ENCODE assay signal across 8 cellular contexts in genomic region chr19:47130120-47130588, GRCh38. TPM values are rescaled to one million over a fixed set of nuclear protein-coding genes. Genes with fewer than 3 reads are reported as not detected.
A peak's percentile ranks its signal among the peaks of the same experiment; 100 is the strongest.
DNase-seq lines count a peak whose midpoint lies in the region; ATAC-seq, FAIRE-seq and TF ChIP-seq lines count a peak whose summit lies in the region.

No MANE protein-coding gene starts in this region.

- peak overlapping the region; percentile 98 for H3K27ac Mint-ChIP-seq in Caco-2 (ENCODE audit: unreplicated experiment)

- H4K8ac ChIP-seq in H1 (ENCODE audit: extremely low read depth, insufficient read depth, low read length) (peak overlapping the region; percentile 82; the same call in 1 of the 2 replicates), trophoblast cell (ENCODE audit: low read depth, low read length) (peak overlapping the region; percentile 82)

- BruUV-seq in Caco-2 (replicated peaks; lab: Mats Ljungman, UMichigan) (no TSS peak), Panc1 (replicated peaks; lab: Mats Ljungman, UMichigan) (no TSS peak)

- peaks cover 6% of the 10 kb centered on the region for H3K9me3 ChIP-seq in Caco-2
- H3K9me3 ChIP-seq in Panc1 (ENCODE audit: control insufficient read depth, insufficient read depth, low read depth, low read length), result no peaks in the 10 kb centered on the region
- H3K9me3 ChIP-seq in H1 (ENCODE audit: insufficient read depth in 2 of 2, low read depth in 1 of 2, low read length in 1 of 2), result no peaks in the 10 kb centered on the region
- no peaks in the 10 kb centered on the region for H3K9me3 ChIP-seq in trophoblast cell (ENCODE audit: insufficient read depth, low read depth, low read length)

- TF ChIP-seq RAD21 in H1 (IDR thresholded peaks at IDR 0.05 in 1 of 2, conservative IDR thresholded peaks at IDR 0.05 in 1 of 2; ENCODE audit: low read depth in 2 of 2, low read length in 2 of 2), result no peak

- 0 out of 2 replicates have a peak overlapping the region, but pooled peaks have one; percentile 9 for H3K4me3 ChIP-seq in Caco-2 (ENCODE audit: low read depth, low read length)
- H3K4me3 ChIP-seq in Panc1 (ENCODE audit: low read depth in 2 of 2, low read length in 2 of 2), result peak overlapping the region; percentile 76 to 93
- no peak overlapping the region for H3K4me3 ChIP-seq in H1 (ENCODE audit: extremely low read depth in 1 of 4, insufficient read depth in 2 of 4, low read depth in 3 of 4, low read length in 4 of 4)
- H3K4me3 ChIP-seq in trophoblast cell (ENCODE audit: low read depth, low read length), result no peak overlapping the region

- DNase-seq in Caco-2, result no peak
- DNase-seq in Panc1 (ENCODE audit: low read depth, low spot score), result no peak
- no peak for DNase-seq in H1 (ENCODE audit: low read depth in 1 of 2, low spot score in 2 of 2)
- DNase-seq in trophoblast cell, result no peak
- no peak for DNase-seq in NCI-H2171 treated with DMSO at 0.1 percent for 48 hours (lab: John Stamatoyannopoulos, UW)

- ATAC-seq in Panc1, result no peak
- ATAC-seq in GM18870 (IDR thresholded peaks at IDR 0.05; ENCODE audit: unreplicated experiment), result no peak
- no peak for ATAC-seq in HG03469 (IDR thresholded peaks at IDR 0.05; ENCODE audit: unreplicated experiment)
- no peak for ATAC-seq in HG03280 (IDR thresholded peaks at IDR 0.05; ENCODE audit: unreplicated experiment)

- H3K27me3 Mint-ChIP-seq in Caco-2 (ENCODE audit: insufficient read depth, unreplicated experiment), result no peaks in the 10 kb centered on the region

- peaks cover 10% of the 10 kb centered on the region for H3K9me3 Mint-ChIP-seq in Caco-2 (ENCODE audit: unreplicated experiment)

- H3K4me1 Mint-ChIP-seq in Caco-2 (ENCODE audit: low read depth, unreplicated experiment), result peaks cover 31% of the 10 kb centered on the region

- H2AK5ac ChIP-seq in H1 (ENCODE audit: low read depth, low read length) (peak overlapping the region; percentile 82; the same call in 1 of the 2 replicates), trophoblast cell (ENCODE audit: low read length) (no peak overlapping the region)

- peaks cover 5% of the 10 kb centered on the region; the same call in 1 of the 2 replicates for H3K23me2 ChIP-seq in H1 (ENCODE audit: low read depth, low read length)

- H3K9ac ChIP-seq in H1 (replicated peaks in 1 of 4; ENCODE audit: extremely low read depth in 1 of 4, low read depth in 3 of 4, low read length in 3 of 4) (no peak overlapping the region), trophoblast cell (ENCODE audit: low read length) (no peak overlapping the region)

- H3K27me3 ChIP-seq in Caco-2 (replicated peaks; ENCODE audit: control insufficient read depth, insufficient read depth, low read length) (no peaks in the 10 kb centered on the region), Panc1 (ENCODE audit: control insufficient read depth, insufficient read depth, low read length) (no peaks in the 10 kb centered on the region), H1 (replicated peaks in 1 of 4; ENCODE audit: control insufficient read depth in 3 of 4, extremely low read depth in 1 of 4, insufficient read depth in 3 of 4, low read length in 3 of 4) (no peaks in the 10 kb centered on the region), trophoblast cell (ENCODE audit: insufficient read depth, low read length) (no peaks in the 10 kb centered on the region)

- TF ChIP-seq POLR2A in H1 (IDR thresholded peaks at IDR 0.05; ENCODE audit: control extremely low read depth in 1 of 2, low read depth in 2 of 2, low read length in 2 of 2), result no peak

- CTCF ChIA-PET in Caco-2 (lab: Charles Lee) (no interaction called here), Panc1 (lab: Charles Lee) (no interaction called here), H1 (lab: Charles Lee; ENCODE audit: partially characterized antibody) (interaction anchor here (0.9 to 1.8 kb wide), 5 partner anchors 8 to 112 kb away, joined by 3 to 7 read pairs (median 4); no protein-coding TSS in a partner anchor)

- peak overlapping the region; percentile 94 for H3K4me3 Mint-ChIP-seq in Caco-2 (ENCODE audit: unreplicated experiment)

- H3K4me1 ChIP-seq in Caco-2 (peaks cover 32% of the 10 kb centered on the region), Panc1 (ENCODE audit: control insufficient read depth, insufficient read depth, low read length) (peaks cover 22% of the 10 kb centered on the region), H1 (replicated peaks in 1 of 4; ENCODE audit: control insufficient read depth in 3 of 4, insufficient read depth in 4 of 4, low read length in 3 of 4) (peaks cover 0 to 8% (median 7%) of the 10 kb centered on the region in 4 experiments; a peak in 5 of 7 replicates), trophoblast cell (ENCODE audit: control insufficient read depth in 1 of 2, insufficient read depth in 2 of 2, low read length in 2 of 2) (peaks cover 18% of the 10 kb centered on the region in 2 experiments)

- H3K4ac ChIP-seq in H1 (replicated peaks; ENCODE audit: insufficient read length, low read depth, low read length) (peak overlapping the region; percentile 87), trophoblast cell (ENCODE audit: low read depth, low read length) (no peak overlapping the region)

- H3K36me3 Mint-ChIP-seq in Caco-2 (ENCODE audit: insufficient read depth, unreplicated experiment), result peaks cover 59% of the 10 kb centered on the region

- TF ChIP-seq EP300 in H1 (IDR thresholded peaks at IDR 0.05; ENCODE audit: borderline replicate concordance in 1 of 2, low read depth in 2 of 2, low read length in 2 of 2), result no peak

- H2BK20ac ChIP-seq in H1 (ENCODE audit: low read length), result no peak overlapping the region; the same call in 1 of the 2 replicates

- peaks cover 35 to 45% of the 10 kb centered on the region in 2 experiments for H3K79me2 ChIP-seq in H1 (ENCODE audit: control insufficient read depth in 1 of 2, insufficient read depth in 2 of 2, low read length in 2 of 2)
- H3K79me2 ChIP-seq in trophoblast cell (ENCODE audit: control insufficient read depth, insufficient read depth, low read length, poor library complexity), result peaks cover 23% of the 10 kb centered on the region

- H3K23ac ChIP-seq in H1 (ENCODE audit: insufficient read length) (no peak overlapping the region), trophoblast cell (ENCODE audit: low read length) (no peak overlapping the region)

- H3K36me3 ChIP-seq in Caco-2 (ENCODE audit: control insufficient read depth, insufficient read depth, low read length) (peaks cover 3% of the 10 kb centered on the region; the same call in 1 of the 2 replicates), Panc1 (ENCODE audit: control insufficient read depth, insufficient read depth, low read length) (peaks cover 2% of the 10 kb centered on the region; the same call in 1 of the 2 replicates), H1 (ENCODE audit: control insufficient read depth in 2 of 4, insufficient read depth in 4 of 4, low read length in 3 of 4) (peaks cover 0 to 18% (median 1%) of the 10 kb centered on the region in 4 experiments; a peak in 2 of 8 replicates), trophoblast cell (ENCODE audit: control insufficient read depth in 1 of 2, insufficient read depth in 2 of 2, low read length in 2 of 2) (peaks cover 1 to 7% of the 10 kb centered on the region in 2 experiments)

- H2BK12ac ChIP-seq in H1 (ENCODE audit: low read depth, low read length), result peak overlapping the region; percentile 85
- no peak overlapping the region for H2BK12ac ChIP-seq in trophoblast cell (ENCODE audit: low read length)

- peak overlapping the region; percentile 83 for H2BK120ac ChIP-seq in H1 (replicated peaks; ENCODE audit: low read depth, low read length)
- peak overlapping the region; percentile 71 for H2BK120ac ChIP-seq in trophoblast cell (ENCODE audit: insufficient read depth, low read length, poor library complexity)

- H2BK15ac ChIP-seq in H1 (ENCODE audit: low read length), result peak overlapping the region; percentile 3; the same call in 1 of the 2 replicates

- H2AFZ ChIP-seq in H1 (ENCODE audit: low read length) (no peak overlapping the region), trophoblast cell (ENCODE audit: insufficient read depth, low read length, poor library complexity) (no peak overlapping the region)

- POLR2A ChIA-PET in Caco-2 (lab: Charles Lee) (interaction anchor here (0.6 to 1.8 kb wide), 4 partner anchors 95 to 144 kb away, joined by 4 to 12 read pairs (median 6); partner anchors contain the start of gene CCDC9), Panc1 (lab: Charles Lee) (no interaction called here), H1 (lab: Charles Lee; ENCODE audit: partially characterized antibody) (interaction anchor here (1.0 to 5.5 kb wide), 12 partner anchors 10 to 127 kb away, joined by 3 to 44 read pairs (median 7); partner anchors contain the start of genes CCDC9 and ZC3H4)

- intact Hi-C loops in Caco-2 (cut with micrococcal nuclease; ENCODE audit: unreplicated experiment), result loop anchor here (2.0 to 5.0 kb wide), 3 partner anchors 17 to 112 kb away; partner anchors contain the start of gene ZC3H4
- intact Hi-C loops in Panc1 (cut with micrococcal nuclease; ENCODE audit: unreplicated experiment), result no loop called here

- H3K56ac ChIP-seq in H1 (replicated peaks; ENCODE audit: insufficient read length, low read depth, low read length), result no peak overlapping the region

- H3K4me2 ChIP-seq in H1 (ENCODE audit: insufficient read depth in 1 of 2, low read depth in 2 of 2, low read length in 2 of 2) (no peak overlapping the region; a peak in 1 of 4 replicates), trophoblast cell (ENCODE audit: low read length) (no peak overlapping the region)

- FAIRE-seq in H1 (lab: Jason Lieb, UNC), result no peak

- H2BK5ac ChIP-seq in H1 (ENCODE audit: low read depth, low read length) (0 out of 2 replicates have a peak overlapping the region, but pooled peaks have one; percentile 52), trophoblast cell (ENCODE audit: low read depth, low read length, poor library complexity) (no peak overlapping the region)

- TF ChIP-seq CTCF in Caco-2 (IDR thresholded peaks at IDR 0.05; ENCODE audit: insufficient read depth in 1 of 2, low read depth in 1 of 2, low read length in 1 of 2, severe bottlenecking in 1 of 2, unreplicated experiment in 1 of 2) (no peak), Panc1 (IDR thresholded peaks at IDR 0.05) (no peak), H1 (IDR thresholded peaks at IDR 0.05; ENCODE audit: control extremely low read depth in 1 of 3, insufficient read depth in 1 of 3, low read depth in 1 of 3, low read length in 3 of 3) (no peak)

- H3K79me1 ChIP-seq in H1 (ENCODE audit: low read depth, low read length), result no peaks in the 10 kb centered on the region
- H3K79me1 ChIP-seq in trophoblast cell (ENCODE audit: low read length), result peaks cover 10% of the 10 kb centered on the region

- in situ Hi-C loops in Panc1 (cut with HindIII; ENCODE audit: low pct_unique_long_range_greater_than_20kb, low sequenced_read_pairs), result no loop called here

- peaks cover 16 to 18% of the 10 kb centered on the region in 2 experiments for H4K20me1 ChIP-seq in H1 (replicated peaks in 1 of 2; ENCODE audit: control insufficient read depth in 1 of 2, insufficient read depth in 2 of 2, low read length in 2 of 2)

- peak overlapping the region; percentile 16 for H4K12ac ChIP-seq in trophoblast cell (ENCODE audit: low read depth, low read length)

- H4K5ac ChIP-seq in H1 (ENCODE audit: insufficient read length, low read depth, low read length), result peak overlapping the region; percentile 37

- H3K18ac ChIP-seq in H1 (ENCODE audit: extremely low read depth, low read length) (no peak overlapping the region; the same call in 1 of the 2 replicates), trophoblast cell (ENCODE audit: low read length) (no peak overlapping the region)

- H4K91ac ChIP-seq in H1 (replicated peaks; ENCODE audit: insufficient read length, low read length) (peak overlapping the region; percentile 81), trophoblast cell (ENCODE audit: low read depth, low read length) (no peak overlapping the region)

- H3K14ac ChIP-seq in H1 (ENCODE audit: insufficient read length) (no peak overlapping the region), trophoblast cell (ENCODE audit: low read length) (no peak overlapping the region)

- WGBS in H1 (ENCODE audit: extremely low coverage in 1 of 2, insufficient coverage in 1 of 2, insufficient read length in 1 of 2, insufficient replicate concordance in 2 of 2, low coverage in 1 of 2, low lambda C conversion rate in 2 of 2, missing lambda C conversion rate in 1 of 2), 2 experiments, result 73% methylated on average over 8 of the region's 8 CpGs; no CpG with 5 or more reads in 1 of the 2 experiments
- WGBS in trophoblast cell (ENCODE audit: extremely low coverage, insufficient coverage, insufficient read length), result no CpG with 5 or more reads among the region's 8 CpGs

- H3K27ac ChIP-seq in Panc1 (ENCODE audit: low read length) (peak overlapping the region; percentile 90), H1 (ENCODE audit: low read depth, low read length) (no peak overlapping the region), trophoblast cell (ENCODE audit: low read depth, low read length) (no peak overlapping the region)

RNA-seq across cellular contexts. Expression of gene SAE1, which starts 0.5 kb away (rescaled TPM):
- 238 and 251 TPM in 2 replicates for total RNA-seq in Caco-2 (2022)
- 140 TPM for total RNA-seq in Panc1 (2021; ENCODE audit: unreplicated experiment)
- 112 TPM for polyA plus RNA-seq in Panc1 (2012; ENCODE audit: insufficient read length)
- total RNA-seq in H1 (2021; fragmentation: NEBNext Ultra II Directional; extraction: Animal tissue kit (Norgen Biotek cat#: 25700)), result 268 and 273 TPM in 2 replicates
- 204 and 213 TPM in 2 replicates for polyA plus RNA-seq in H1 (2011; rRNA removed)
- 282 TPM for polyA plus RNA-seq in H1 (2011; cell fraction: cytosol; rRNA removed)
- polyA plus RNA-seq in H1 (2011; cell fraction: nucleus; rRNA removed), result 128 TPM
- polyA plus RNA-seq in H1 (2012, experiment 1 of 2), result 252 to 307 TPM (median 272 TPM) in 4 replicates
- polyA plus RNA-seq in H1 (2012, experiment 2 of 2), result 223 TPM
- 207 TPM for polyA plus RNA-seq in H1 (2013, experiment 1 of 2)
- 212 TPM for polyA plus RNA-seq in H1 (2013, experiment 2 of 2)
- polyA minus RNA-seq in H1 (2011; rRNA and poly(A)+ RNA removed), result 127 and 143 TPM in 2 replicates
- polyA minus RNA-seq in H1 (2011; cell fraction: cytosol; rRNA and poly(A)+ RNA removed), result 79.1 TPM
- 38.4 TPM for polyA minus RNA-seq in H1 (2011; cell fraction: nucleus; rRNA and poly(A)+ RNA removed)
- 152 and 161 TPM in 2 replicates for polyA plus RNA-seq in trophoblast cell (2013)

RNA-seq across cellular contexts. Expression of gene ZC3H4, which starts 16.6 kb away (rescaled TPM):
- 70.3 and 77.7 TPM in 2 replicates for total RNA-seq in Caco-2 (2022)
- 42.7 TPM for total RNA-seq in Panc1 (2021; ENCODE audit: unreplicated experiment)
- polyA plus RNA-seq in Panc1 (2012; ENCODE audit: insufficient read length), result 18.9 TPM
- 92.0 and 104 TPM in 2 replicates for total RNA-seq in H1 (2021; fragmentation: NEBNext Ultra II Directional; extraction: Animal tissue kit (Norgen Biotek cat#: 25700))
- 6.6 and 9.8 TPM in 2 replicates for polyA plus RNA-seq in H1 (2011; rRNA removed)
- polyA plus RNA-seq in H1 (2011; cell fraction: cytosol; rRNA removed), result 8.5 TPM
- polyA plus RNA-seq in H1 (2011; cell fraction: nucleus; rRNA removed), result 22.5 TPM
- polyA plus RNA-seq in H1 (2012, experiment 1 of 2), result 35.8 to 57.1 TPM (median 46.0 TPM) in 4 replicates
- polyA plus RNA-seq in H1 (2012, experiment 2 of 2), result 21.2 TPM
- 34.8 TPM for polyA plus RNA-seq in H1 (2013, experiment 1 of 2)
- 33.0 TPM for polyA plus RNA-seq in H1 (2013, experiment 2 of 2)
- 17.8 and 22.5 TPM in 2 replicates for polyA minus RNA-seq in H1 (2011; rRNA and poly(A)+ RNA removed)
- 32.1 TPM for polyA minus RNA-seq in H1 (2011; cell fraction: cytosol; rRNA and poly(A)+ RNA removed)
- 20.7 TPM for polyA minus RNA-seq in H1 (2011; cell fraction: nucleus; rRNA and poly(A)+ RNA removed)
- 17.0 and 17.4 TPM in 2 replicates for polyA plus RNA-seq in trophoblast cell (2013)

Comparison
In these comparisons a context has a peak if more than half of its experiments do, and no peak if none do; other contexts are left out.
1. H3K4me3 ChIP-seq: peak in Caco-2 (single experiment) and Panc1 (2 of 2); none in H1 (0 of 4) and trophoblast cell (single experiment).